ENCODE assay signal across 12 cellular contexts in the genomic region with DNA sequence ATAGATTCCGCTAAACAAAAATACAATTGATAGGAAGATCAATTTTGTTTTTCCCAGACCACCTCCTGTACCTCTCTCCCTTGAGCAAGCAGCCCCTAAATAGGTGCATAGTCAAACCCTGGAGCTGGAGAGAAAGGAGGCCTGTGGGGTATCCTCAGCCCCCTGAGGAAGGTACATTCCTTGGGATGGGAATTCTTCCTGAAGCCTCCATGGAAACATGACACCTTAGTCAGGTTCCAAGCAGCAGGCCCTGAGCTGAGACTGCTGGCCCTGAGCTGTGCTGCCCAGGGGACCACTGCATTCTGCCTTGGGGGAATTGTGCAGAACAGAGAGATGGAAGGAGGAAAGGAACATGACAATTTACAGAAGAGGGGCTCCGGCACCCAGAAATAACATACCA. TPM values are rescaled to one million over a fixed set of nuclear protein-coding genes. Genes with fewer than 3 reads are reported as not detected.
DNase-seq lines count a peak whose midpoint lies in the region; ATAC-seq and TF ChIP-seq lines count a peak whose summit lies in the region.
"Had no signal": no experiment of that assay in that cellular context is flagged by ENCODE, and none has a peak within 500 bp of the region (broad histone marks: within the 10 kb centered on the region; RNA-seq: fewer than 3 reads in every experiment).

No MANE protein-coding gene starts in this region.

- no peaks in the 10 kb centered on the region for H3K9me3 Mint-ChIP-seq in CD4-positive, alpha-beta T cell
- no peaks in the 10 kb centered on the region for H3K9me3 Mint-ChIP-seq in activated naive CD8-positive, alpha-beta T cell (ENCODE audit: low read depth)

- H2BK120ac ChIP-seq in mesendoderm (ENCODE audit: low read depth, low read length), result no peak overlapping the region

- DNase-seq in CD4-positive, alpha-beta T cell, result no peak
- DNase-seq in mesendoderm (peak; percentile 90), hepatic stellate cell (ENCODE audit: low spot score) (no peak), glomerular visceral epithelial cell (ENCODE audit: extremely low spot score) (no peak), dedifferentiated amniotic fluid mesenchymal stem cell (ENCODE audit: extremely low spot score) (no peak), cerebellar nuclear complex (lab: John Stamatoyannopoulos, UW) (no peak)
- DNase-seq: anterior cingulate cortex, NCI-H446 treated with DMSO at 0.1 percent for 48 hours, T-helper 9 cell had no signal

- H2BK5ac ChIP-seq in mesendoderm (ENCODE audit: low read length), result no peak overlapping the region

- WGBS in mesendoderm (ENCODE audit: extremely low coverage, insufficient coverage, low lambda C conversion rate), result no CpG with 5 or more reads among the region's 2 CpGs

- H3K27ac ChIP-seq in CD4-positive, alpha-beta T cell (ENCODE audit: low read depth, low read length), result no peak overlapping the region
- H3K27ac ChIP-seq in HEK293 (ENCODE audit: extremely low read depth, low read depth, low read length) (no peak overlapping the region), mesendoderm (ENCODE audit: low read depth, low read length) (no peak overlapping the region)
- H3K27ac ChIP-seq: thoracic aorta had no signal

- no peaks in the 10 kb centered on the region for H3K9me3 ChIP-seq in CD4-positive, alpha-beta T cell (ENCODE audit: control insufficient read depth, low read length)
- H3K9me3 ChIP-seq in HEK293 (ENCODE audit: control insufficient read depth, insufficient read depth, low read depth, low read length), result no peaks in the 10 kb centered on the region
- H3K9me3 ChIP-seq: thoracic aorta had no signal

- no peak for ATAC-seq in CD4-positive, alpha-beta T cell (ENCODE audit: poor library complexity)

- H3K4me1 ChIP-seq in HEK293 (ENCODE audit: control insufficient read depth, insufficient read depth, low read length), result peaks cover 16% of the 10 kb centered on the region
- peaks cover 8% of the 10 kb centered on the region for H3K4me1 ChIP-seq in mesendoderm (ENCODE audit: control insufficient read depth, low read depth, low read length)

- intact Hi-C loops in CD4-positive, alpha-beta T cell (cut with DNase I, micrococcal nuclease), result no loop called here

- peaks cover 86% of the 10 kb centered on the region for H3K4me1 Mint-ChIP-seq in CD4-positive, alpha-beta T cell (ENCODE audit: low read depth)
- H3K4me1 Mint-ChIP-seq in activated naive CD8-positive, alpha-beta T cell (ENCODE audit: low read depth), result peaks cover 75% of the 10 kb centered on the region

- peak overlapping the region; percentile 93 for H3K27ac Mint-ChIP-seq in CD4-positive, alpha-beta T cell
- peak overlapping the region; percentile 97 for H3K27ac Mint-ChIP-seq in activated naive CD8-positive, alpha-beta T cell

- no peak overlapping the region for H3K4me3 ChIP-seq in HEK293 (ENCODE audit: low read depth, low read length)
- H3K4me3 ChIP-seq in mesendoderm (ENCODE audit: low read length), result no peak overlapping the region
- H3K4me3 ChIP-seq: thoracic aorta had no signal

- no peak overlapping the region for H3K4ac ChIP-seq in mesendoderm (ENCODE audit: low read depth, low read length)

- CTCF ChIA-PET in CD4-positive, alpha-beta T cell (lab: Charles Lee), result no interaction called here
- CTCF ChIA-PET in HEK293 (lab: Yijun Ruan, JAX), result interaction anchor here (0.7 kb wide), 1 partner anchor 110 kb away, joined by 7 read pairs; no protein-coding TSS in a partner anchor

- no peak overlapping the region for H4K5ac ChIP-seq in mesendoderm (ENCODE audit: low read length)

- H2BK15ac ChIP-seq in mesendoderm (replicated peaks; ENCODE audit: low read depth), result no peak overlapping the region

- H3K36me3 ChIP-seq in HEK293 (ENCODE audit: control insufficient read depth in 2 of 2, insufficient read depth in 1 of 2, low read length in 2 of 2) (peaks cover 3 to 21% of the 10 kb centered on the region in 2 experiments; a peak in 2 of 3 replicates), mesendoderm (ENCODE audit: control insufficient read depth, insufficient read depth, low read length) (no peaks in the 10 kb centered on the region)
- H3K36me3 ChIP-seq: thoracic aorta had no signal

- no peaks in the 10 kb centered on the region for H3K27me3 Mint-ChIP-seq in CD4-positive, alpha-beta T cell
- no peaks in the 10 kb centered on the region for H3K27me3 Mint-ChIP-seq in activated naive CD8-positive, alpha-beta T cell

- H3K56ac ChIP-seq in mesendoderm (ENCODE audit: low read length), result no peak overlapping the region

- POLR2A ChIA-PET in CD4-positive, alpha-beta T cell (lab: Charles Lee), result interaction anchor here (0.5 to 1.5 kb wide), 2 partner anchors 35 to 43 kb away, joined by 3 to 5 read pairs; a partner anchor contains a TSS
- POLR2A ChIA-PET in HEK293 (lab: Yijun Ruan, JAX), result no interaction called here

- peak overlapping the region; percentile 79 for H3K4me3 Mint-ChIP-seq in CD4-positive, alpha-beta T cell
- H3K4me3 Mint-ChIP-seq in activated naive CD8-positive, alpha-beta T cell, result peak overlapping the region; percentile 98

- H3K18ac ChIP-seq in mesendoderm (ENCODE audit: low read length), result no peak overlapping the region

- no peaks in the 10 kb centered on the region for H3K79me1 ChIP-seq in mesendoderm (ENCODE audit: low read length)

- H3K4me2 ChIP-seq in mesendoderm (ENCODE audit: low read length), result no peak overlapping the region

- peaks cover 83% of the 10 kb centered on the region for H3K79me2 ChIP-seq in mesendoderm (ENCODE audit: control insufficient read depth, insufficient read depth, low read length)

- no peak overlapping the region for H2AK5ac ChIP-seq in mesendoderm (ENCODE audit: low read length)

- H4K8ac ChIP-seq in mesendoderm (ENCODE audit: low read depth, low read length), result no peak overlapping the region

- H3K23ac ChIP-seq in mesendoderm (ENCODE audit: low read length), result no peak overlapping the region

- H3K27me3 ChIP-seq in CD4-positive, alpha-beta T cell (ENCODE audit: control insufficient read depth, insufficient read depth, low read length), result no peaks in the 10 kb centered on the region
- no peaks in the 10 kb centered on the region for H3K27me3 ChIP-seq in mesendoderm (ENCODE audit: insufficient read depth, low read length, poor library complexity)

- H3K36me3 Mint-ChIP-seq in CD4-positive, alpha-beta T cell (ENCODE audit: low read depth), result peaks cover 76% of the 10 kb centered on the region
- peaks cover 32% of the 10 kb centered on the region for H3K36me3 Mint-ChIP-seq in activated naive CD8-positive, alpha-beta T cell

- TF ChIP-seq CTCF in CD4-positive, alpha-beta T cell (IDR thresholded peaks at IDR 0.05), result no peak
- TF ChIP-seq CTCF in HEK293 (tag by site-specific recombination; IDR thresholded peaks at IDR 0.05), result no peak

- no peak overlapping the region for H3K9ac ChIP-seq in mesendoderm (ENCODE audit: low read length)

TF ChIP-seq in HEK293, 187 proteins besides CTCF, POLR2A, EP300 and RAD21 (continues in another document):
- TF ChIP-seq KLF8 (tag by site-specific recombination; IDR thresholded peaks at IDR 0.05) (no peak), ZNF202 (tag by site-specific recombination; IDR thresholded peaks at IDR 0.05; ENCODE audit: borderline replicate concordance) (no peak), KLF9 (tag by site-specific recombination; IDR thresholded peaks at IDR 0.05; ENCODE audit: low read depth) (no peak), KLF10 (tag by site-specific recombination; IDR thresholded peaks at IDR 0.05) (no peak), ZSCAN30 (tag by site-specific recombination; IDR thresholded peaks at IDR 0.05) (no peak), ZNF843 (tag by site-specific recombination; IDR thresholded peaks at IDR 0.05) (no peak), ZNF2 (tag by site-specific recombination; IDR thresholded peaks at IDR 0.05) (no peak), ZNF133 (tag by site-specific recombination; IDR thresholded peaks at IDR 0.05) (no peak), IKZF3 (tag by site-specific recombination; IDR thresholded peaks at IDR 0.05) (peak; percentile 93), GLIS2 (tag by site-specific recombination; IDR thresholded peaks at IDR 0.05) (peak; percentile 23; the same call in 1 of the 2 replicates), GLIS1 (tag by site-specific recombination; IDR thresholded peaks at IDR 0.05) (peak; percentile 80), ZNF529 (tag by site-specific recombination; IDR thresholded peaks at IDR 0.05; ENCODE audit: insufficient replicate concordance) (no peak)
- TF ChIP-seq, protein P1, sequence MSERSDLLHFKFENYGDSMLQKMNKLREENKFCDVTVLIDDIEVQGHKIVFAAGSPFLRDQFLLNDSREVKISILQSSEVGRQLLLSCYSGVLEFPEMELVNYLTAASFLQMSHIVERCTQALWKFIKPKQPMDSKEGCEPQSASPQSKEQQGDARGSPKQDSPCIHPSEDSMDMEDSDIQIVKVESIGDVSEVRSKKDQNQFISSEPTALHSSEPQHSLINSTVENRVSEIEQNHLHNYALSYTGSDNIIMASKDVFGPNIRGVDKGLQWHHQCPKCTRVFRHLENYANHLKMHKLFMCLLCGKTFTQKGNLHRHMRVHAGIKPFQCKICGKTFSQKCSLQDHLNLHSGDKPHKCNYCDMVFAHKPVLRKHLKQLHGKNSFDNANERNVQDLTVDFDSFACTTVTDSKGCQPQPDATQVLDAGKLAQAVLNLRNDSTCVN (tag by site-specific recombination; optimal IDR thresholded peaks at IDR 0.05), result no peak
- TF ChIP-seq, protein P2, sequence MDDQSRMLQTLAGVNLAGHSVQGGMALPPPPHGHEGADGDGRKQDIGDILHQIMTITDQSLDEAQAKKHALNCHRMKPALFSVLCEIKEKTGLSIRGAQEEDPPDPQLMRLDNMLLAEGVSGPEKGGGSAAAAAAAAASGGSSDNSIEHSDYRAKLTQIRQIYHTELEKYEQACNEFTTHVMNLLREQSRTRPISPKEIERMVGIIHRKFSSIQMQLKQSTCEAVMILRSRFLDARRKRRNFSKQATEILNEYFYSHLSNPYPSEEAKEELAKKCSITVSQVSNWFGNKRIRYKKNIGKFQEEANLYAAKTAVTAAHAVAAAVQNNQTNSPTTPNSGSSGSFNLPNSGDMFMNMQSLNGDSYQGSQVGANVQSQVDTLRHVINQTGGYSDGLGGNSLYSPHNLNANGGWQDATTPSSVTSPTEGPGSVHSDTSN (CRISPR knock-in tag; IDR thresholded peaks at IDR 0.05), result no peak

RNA-seq across cellular contexts. Expression of a gene that starts 7.4 kb away (rescaled TPM):
- 10 to 100 TPM; 86.5 to 87.9 TPM for total RNA-seq in CD4-positive, alpha-beta T cell
- 258 TPM for polyA plus RNA-seq in mesendoderm (2013, experiment 1 of 2)
- 258 TPM for polyA plus RNA-seq in mesendoderm (2013, experiment 2 of 2)

RNA-seq across cellular contexts. Expression of a gene that starts 30.2 kb away (rescaled TPM):
- total RNA-seq in CD4-positive, alpha-beta T cell, result not detected
- not detected for polyA plus RNA-seq in mesendoderm (2013, experiment 1 of 2)
- polyA plus RNA-seq in mesendoderm (2013, experiment 2 of 2), result 0.13 TPM
- total RNA-seq: thoracic aorta had no signal

RNA-seq across cellular contexts. Expression of a gene that starts 35.3 kb away (rescaled TPM):
- total RNA-seq in CD4-positive, alpha-beta T cell, result 1 to 10 TPM; 7.5 to 8.5 TPM
- polyA plus RNA-seq in mesendoderm (2013, experiment 1 of 2), result 1.2 TPM
- 1.1 TPM for polyA plus RNA-seq in mesendoderm (2013, experiment 2 of 2)
